1 cellular context compared by ENCODE assay signal in the genomic region with DNA sequence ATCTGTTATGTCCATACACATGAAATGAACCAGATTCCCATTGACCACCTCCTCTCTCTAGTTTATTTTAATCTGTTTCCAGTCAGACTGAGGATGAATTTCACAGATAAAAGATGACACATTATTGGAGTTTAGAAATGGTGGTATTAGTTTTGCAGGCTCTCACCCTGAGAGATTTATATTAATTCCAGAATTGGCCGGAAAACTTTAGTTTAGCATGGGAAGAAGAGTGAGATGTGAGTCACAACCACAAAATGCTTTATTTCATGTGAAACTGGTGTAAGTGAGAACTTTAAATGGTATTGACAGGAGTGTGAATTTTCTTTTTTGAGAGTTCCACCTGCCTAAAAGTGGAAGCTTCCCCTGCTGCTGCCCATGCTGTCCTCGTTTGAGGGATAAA.
TF ChIP-seq lines count a peak whose summit lies in the region.

No MANE protein-coding gene starts in this region.

TF ChIP-seq in GM23338, 12 proteins besides CTCF, POLR2A, EP300 and RAD21 (continued from another document):
- no peak for TF ChIP-seq ZNF462 (CRISPR knock-in tag; IDR thresholded peaks at IDR 0.05)
- TF ChIP-seq ZNF114 (CRISPR knock-in tag; IDR thresholded peaks at IDR 0.05), result no peak
- TF ChIP-seq JUNB (IDR thresholded peaks at IDR 0.05; ENCODE audit: unreplicated experiment), result no peak
- TF ChIP-seq REST (IDR thresholded peaks at IDR 0.05; ENCODE audit: unreplicated experiment), result no peak
